ENCODE assay signal across 24 cellular contexts in the genomic region with DNA sequence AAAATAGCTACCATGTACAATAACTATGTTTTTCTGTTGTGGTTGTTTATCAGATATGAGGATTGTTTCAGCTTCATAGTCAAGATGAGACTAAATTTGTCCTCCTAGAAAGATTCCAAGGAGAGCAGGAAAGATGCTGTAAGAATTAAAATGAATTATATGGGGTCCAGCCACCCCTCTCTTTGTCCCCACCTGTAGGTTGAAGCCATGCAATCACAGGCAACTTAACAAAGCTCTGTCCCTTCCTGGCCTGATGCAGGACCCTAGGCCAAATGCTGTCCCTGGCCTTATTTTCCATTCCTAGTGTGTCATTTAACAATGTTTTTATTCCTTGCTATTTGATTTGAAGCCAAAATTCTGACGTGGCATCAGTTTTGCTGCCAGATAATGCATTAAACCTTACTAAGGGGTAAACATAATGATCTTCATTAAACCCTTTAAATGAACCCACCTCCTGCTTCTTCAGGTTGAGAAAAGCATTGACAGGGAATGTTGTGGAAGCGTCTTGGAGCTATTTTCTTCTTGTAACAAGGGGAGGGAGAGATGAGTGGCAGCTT.
DNase-seq lines count a peak whose midpoint lies in the region; ATAC-seq and TF ChIP-seq lines count a peak whose summit lies in the region.
"Had no signal": no experiment of that assay in that cellular context is flagged by ENCODE, and none has a peak within 500 bp of the region (broad histone marks: within the 10 kb centered on the region; RNA-seq: fewer than 3 reads in every experiment).

No MANE protein-coding gene starts in this region.

- no peak overlapping the region for H2AK5ac ChIP-seq in H9 (ENCODE audit: insufficient read length, low read length)

- no peak overlapping the region for H3K4ac ChIP-seq in H9 (ENCODE audit: low read depth, low read length)

- no peak overlapping the region for H4K8ac ChIP-seq in H9 (replicated peaks; ENCODE audit: insufficient read length, low read depth, low read length)

- H4K20me1 ChIP-seq in H9 (ENCODE audit: control insufficient read depth, insufficient read depth, insufficient read length) (no peaks in the 10 kb centered on the region), PC-3 (ENCODE audit: low read length) (no peaks in the 10 kb centered on the region), neural progenitor cell (ENCODE audit: low read depth) (no peaks in the 10 kb centered on the region)

- H3K4me2 ChIP-seq in H9 (ENCODE audit: insufficient read depth, insufficient read length, low read length) (no peak overlapping the region), PC-3 (ENCODE audit: low read length) (no peak overlapping the region), neural progenitor cell (no peak overlapping the region)
- H3K4me2 ChIP-seq: PC-9 had no signal

- H3K27me3 ChIP-seq in H9 (ENCODE audit: insufficient read depth, low read length) (no peaks in the 10 kb centered on the region), PC-3 (ENCODE audit: low read length) (peaks cover 11% of the 10 kb centered on the region; the same call in 1 of the 2 replicates), neural progenitor cell (no peaks in the 10 kb centered on the region)

- no peak overlapping the region for H4K91ac ChIP-seq in H9 (ENCODE audit: insufficient read length, low read depth, low read length)

- H3K36me3 Mint-ChIP-seq in H9 (ENCODE audit: insufficient read depth in 1 of 3, low read depth in 3 of 3) (peaks cover 2 to 13% (median 7%) of the 10 kb centered on the region in 3 experiments; a peak in 5 of 7 replicates), neural progenitor cell (no peaks in the 10 kb centered on the region)
- H3K36me3 Mint-ChIP-seq: CD8-positive, alpha-beta memory T cell had no signal

- H3K27me3 Mint-ChIP-seq in H9 (ENCODE audit: low read depth) (no peaks in the 10 kb centered on the region), neural progenitor cell (ENCODE audit: insufficient read depth, low read depth) (peaks cover 5% of the 10 kb centered on the region)
- H3K27me3 Mint-ChIP-seq: CD8-positive, alpha-beta memory T cell had no signal

- H4K5ac ChIP-seq in H9 (ENCODE audit: insufficient read length, low read depth, low read length): no peak overlapping the region

- no peak overlapping the region for H2BK20ac ChIP-seq in H9 (ENCODE audit: low read depth, low read length, poor library complexity, severe bottlenecking)

- H3K9me3 Mint-ChIP-seq in H9 (peaks cover 13 to 14% of the 10 kb centered on the region in 2 experiments), neural progenitor cell (peaks cover 10% of the 10 kb centered on the region)

- no peak overlapping the region for H2AFZ ChIP-seq in H9 (ENCODE audit: low read length)
- H2AFZ ChIP-seq in PC-3 (ENCODE audit: low read length): no peak overlapping the region
- H2AFZ ChIP-seq in neural progenitor cell (replicated peaks): no peak overlapping the region
- H2AFZ ChIP-seq: PC-9 had no signal

- no TSS peak for BruUV-seq in PC-3 (replicated peaks; lab: Mats Ljungman, UMichigan)

- ATAC-seq in PC-3: no peak
- ATAC-seq: K562 had no signal

- H2BK15ac ChIP-seq in H9 (ENCODE audit: low read depth, low read length): no peak overlapping the region

- intact Hi-C loops in PC-3 (cut with micrococcal nuclease): no loop called here

- no peaks in the 10 kb centered on the region for H3K9me2 ChIP-seq in PC-3 (replicated peaks; ENCODE audit: low read length)

- DNase-seq in NCI-H1105 treated with DMSO at 0.1 percent for 48 hours (lab: John Stamatoyannopoulos, UW): peak; percentile 11
- DNase-seq in NCI-H1105 (lab: John Stamatoyannopoulos, UW): no peak
- no peak for DNase-seq in H9
- no peak for DNase-seq in PC-3
- no peak for DNase-seq in neural progenitor cell (ENCODE audit: low spot score)
- no peak for DNase-seq in HuH-7 (ENCODE audit: low spot score)
- DNase-seq in activated effector memory CD4-positive, alpha-beta T cell treated with Interleukin-2 at 50 U/mL for 16 hours: no peak
- DNase-seq in NCI-H187 treated with DMSO at 0.1 percent for 48 hours (lab: John Stamatoyannopoulos, UW): no peak
- DNase-seq: 8988T; AML-193; Calu3; CD8-positive, alpha-beta memory T cell; EL; GF-D8; NCI-H1694; NCI-H2081 treated with DMSO at 0.1 percent for 48 hours; NCI-H446 treated with DMSO at 0.1 percent for 48 hours; NCI-H526 treated with DMSO at 0.1 percent for 48 hours; PC-9; RPMI8226; SHP77; T-helper 2 cell had no signal

- H3K36me3 ChIP-seq in PC-3 (ENCODE audit: low read depth, low read length) (no peaks in the 10 kb centered on the region), neural progenitor cell (no peaks in the 10 kb centered on the region)

- H3F3A ChIP-seq in PC-3 (ENCODE audit: low read length, unreplicated experiment) (no peaks in the 10 kb centered on the region), neural progenitor cell (ENCODE audit: low read depth) (no peaks in the 10 kb centered on the region)

- H3K4me1 ChIP-seq in H9 (ENCODE audit: insufficient read depth, low read length) (no peaks in the 10 kb centered on the region), PC-3 (ENCODE audit: insufficient read depth, low read length) (no peaks in the 10 kb centered on the region), neural progenitor cell (peaks cover 10% of the 10 kb centered on the region)

- H3K79me2 ChIP-seq in H9 (ENCODE audit: insufficient read depth, low read length): no peaks in the 10 kb centered on the region
- H3K79me2 ChIP-seq in PC-3 (ENCODE audit: low read length): no peaks in the 10 kb centered on the region
- no peaks in the 10 kb centered on the region for H3K79me2 ChIP-seq in neural progenitor cell (ENCODE audit: low read depth)

- no peaks in the 10 kb centered on the region for H3K79me1 ChIP-seq in H9 (ENCODE audit: insufficient read depth, low read depth, low read length, poor library complexity, severe bottlenecking)

- H3K4me1 Mint-ChIP-seq in H9: peaks cover 0 to 8% of the 10 kb centered on the region in 2 experiments; a peak in 2 of 4 replicates
- H3K4me1 Mint-ChIP-seq in neural progenitor cell: peaks cover 26% of the 10 kb centered on the region
- H3K4me1 Mint-ChIP-seq: CD8-positive, alpha-beta memory T cell had no signal

- H2BK120ac ChIP-seq in H9 (ENCODE audit: low read depth, low read length, poor library complexity, severe bottlenecking): no peak overlapping the region

- H3K14ac ChIP-seq in H9 (ENCODE audit: insufficient read depth, low read length): no peak overlapping the region

- POLR2A ChIA-PET in PC-3 (lab: Charles Lee; ENCODE audit: unreplicated experiment): no interaction called here

- no peaks in the 10 kb centered on the region for H3K23me2 ChIP-seq in H9 (ENCODE audit: insufficient read length, low read depth, low read length, poor library complexity, severe bottlenecking)

- no peak overlapping the region for H2BK5ac ChIP-seq in H9 (ENCODE audit: insufficient read length, low read length)

- no peak overlapping the region for H3K27ac Mint-ChIP-seq in H9
- H3K27ac Mint-ChIP-seq in neural progenitor cell: no peak overlapping the region
- H3K27ac Mint-ChIP-seq: CD8-positive, alpha-beta memory T cell had no signal

- TF ChIP-seq CTCF in H9 (conservative IDR thresholded peaks at IDR 0.05) (peak; percentile 54), PC-3 (conservative IDR thresholded peaks at IDR 0.05; ENCODE audit: low read depth, low read length) (0 out of 2 replicates have a peak, but pooled peaks have one; percentile 15), neural progenitor cell (IDR thresholded peaks at IDR 0.05) (peak; percentile 35)

- no peak overlapping the region for H3K4me3 ChIP-seq in PC-3 (ENCODE audit: low read length)
- H3K4me3 ChIP-seq in neural progenitor cell: no peak overlapping the region
- H3K4me3 ChIP-seq: K562, PC-9 had no signal

- no peak overlapping the region for H3K27ac ChIP-seq in H9 (ENCODE audit: insufficient read length, low read depth, low read length)
- H3K27ac ChIP-seq in PC-3 (ENCODE audit: low read length): no peak overlapping the region
- H3K27ac ChIP-seq in neural progenitor cell: no peak overlapping the region
- H3K27ac ChIP-seq: C4-2B, PC-9 had no signal

- H3K9me3 ChIP-seq in H9 (ENCODE audit: control insufficient read depth, low read depth, low read length) (no peaks in the 10 kb centered on the region), PC-3 (ENCODE audit: low read length) (no peaks in the 10 kb centered on the region), neural progenitor cell (ENCODE audit: low read depth) (peaks cover 2% of the 10 kb centered on the region)

- H3K23ac ChIP-seq in H9 (ENCODE audit: insufficient read length, low read depth, low read length): no peak overlapping the region

- no peak overlapping the region for H3K18ac ChIP-seq in H9 (ENCODE audit: insufficient read length, low read depth, low read length)

- H3T11ph ChIP-seq in H9 (ENCODE audit: low read length): no peak overlapping the region

- no CpG with 5 or more reads among the region's 2 CpGs for WGBS in H9 (ENCODE audit: extremely low coverage, insufficient read length, low lambda C conversion rate)

- H3K56ac ChIP-seq in H9 (ENCODE audit: insufficient read length, low read depth, low read length): no peak overlapping the region

- H3K9ac ChIP-seq in H9 (ENCODE audit: extremely low read depth, insufficient read length, low read length) (no peak overlapping the region), PC-3 (ENCODE audit: low read length) (no peak overlapping the region), neural progenitor cell (no peak overlapping the region)

- no peak overlapping the region for H2BK12ac ChIP-seq in H9 (ENCODE audit: insufficient read length, low read depth, low read length)

- H3K4me3 Mint-ChIP-seq in H9 (no peak overlapping the region), neural progenitor cell (no peak overlapping the region)
- H3K4me3 Mint-ChIP-seq: CD8-positive, alpha-beta memory T cell had no signal

- CTCF ChIA-PET in PC-3 (lab: Charles Lee): no interaction called here
